9 cellular contexts compared by ENCODE assay signal in the genomic region with DNA sequence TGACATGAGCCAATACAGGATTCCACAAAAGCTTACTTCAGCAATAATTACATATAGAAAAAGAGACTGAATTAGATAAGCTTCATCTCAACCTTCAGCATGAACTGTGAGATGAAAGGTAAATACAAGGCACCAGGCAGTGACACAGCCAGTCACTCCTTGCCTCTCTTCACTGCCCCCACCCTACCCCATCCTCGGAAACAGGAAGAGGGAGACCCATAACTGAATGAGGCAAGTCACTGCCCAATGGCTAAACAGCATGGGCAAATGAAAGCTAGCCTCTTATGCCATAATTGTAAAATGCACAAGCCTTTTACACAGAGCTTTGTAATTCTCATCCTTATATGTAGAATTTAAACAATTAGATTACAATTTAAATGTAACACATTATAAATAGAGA.
A peak's percentile ranks its signal among the peaks of the same experiment; 100 is the strongest.
DNase-seq lines count a peak whose midpoint lies in the region; ATAC-seq and TF ChIP-seq lines count a peak whose summit lies in the region.
"Had no signal": no experiment of that assay in that cellular context is flagged by ENCODE, and none has a peak within 500 bp of the region (broad histone marks: within the 10 kb centered on the region; RNA-seq: fewer than 3 reads in every experiment).

No MANE protein-coding gene starts in this region.

- peaks cover 26% of the 10 kb centered on the region for H3K36me3 ChIP-seq in RWPE2 (ENCODE audit: low read depth)

- POLR2A ChIA-PET in GM10248 (lab: Yijun Ruan, JAX), result no interaction called here

- CTCF ChIA-PET in activated naive CD4-positive, alpha-beta T cell treated with anti-CD3 and anti-CD28 coated beads, Interleukin-2, amount 10 ng/mL, durations not matched to agents 7 days and 5 days (lab: Charles Lee), result interaction anchor here (0.9 kb wide), 1 partner anchor 107 kb away, joined by 3 read pairs; no protein-coding TSS in a partner anchor
- CTCF ChIA-PET in GM10248 (lab: Yijun Ruan, JAX), result no interaction called here

- H3K27ac Mint-ChIP-seq in activated naive CD4-positive, alpha-beta T cell treated with anti-CD3 and anti-CD28 coated beads, Interleukin-2, amount 10 ng/mL, durations not matched to agents 7 days and 5 days, result peak overlapping the region; percentile 93

- H3K9me3 ChIP-seq in RWPE2 (ENCODE audit: severe bottlenecking), result no peaks in the 10 kb centered on the region
- H3K9me3 ChIP-seq: sigmoid colon had no signal

- peak overlapping the region; percentile 60 for H3K4me3 ChIP-seq in RWPE2 (ENCODE audit: severe bottlenecking)
- peak overlapping the region; percentile 98 for H3K4me3 ChIP-seq in fibroblast of pulmonary artery (replicated peaks; ENCODE audit: low read depth, low read length)

- no peak for ATAC-seq in RWPE2 (ENCODE audit: low read depth)
- ATAC-seq in stimulated activated naive CD8-positive, alpha-beta T cell treated with anti-CD3 and anti-CD28 coated beads, Interleukin-15, Interleukin-2, amounts not matched to agents 100 U/mL and 50 U/mL, for 24 hours, result no peak

- H3K4me1 ChIP-seq in RWPE2 (ENCODE audit: insufficient read depth, poor library complexity, severe bottlenecking), result peaks cover 7% of the 10 kb centered on the region

- peak; percentile 33 for DNase-seq in activated naive CD4-positive, alpha-beta T cell treated with anti-CD3 and anti-CD28 coated beads, Interleukin-2, amount 10 ng/mL, durations not matched to agents 7 days and 5 days
- DNase-seq in activated naive CD4-positive, alpha-beta T cell treated with anti-CD3 and anti-CD28 coated beads, Interleukin-2, amount 50 U/mL, for 16 hours, result no peak
- DNase-seq in RWPE2 (ENCODE audit: low spot score) (no peak), fibroblast of pulmonary artery (ENCODE audit: low read depth) (no peak), HuH-7.5 (ENCODE audit: low spot score) (no peak), GM10248 (ENCODE audit: extremely low spot score) (no peak), NCI-H2107 (lab: John Stamatoyannopoulos, UW) (no peak)
- peak; percentile 13 for DNase-seq in stimulated activated naive CD8-positive, alpha-beta T cell treated with anti-CD3 and anti-CD28 coated beads, Interleukin-15, Interleukin-2, amounts not matched to agents 100 U/mL and 50 U/mL, for 24 hours
- DNase-seq: sigmoid colon had no signal

- no peak overlapping the region for H3K27ac ChIP-seq in RWPE2 (ENCODE audit: poor library complexity, severe bottlenecking)

- TF ChIP-seq CTCF in RWPE2 (IDR thresholded peaks at IDR 0.05; ENCODE audit: poor library complexity, severe bottlenecking) (no peak), fibroblast of pulmonary artery (IDR thresholded peaks at IDR 0.05; ENCODE audit: low read length, missing control alignments) (no peak), GM10248 (IDR thresholded peaks at IDR 0.05; ENCODE audit: control extremely low read depth, extremely low read depth, low read depth, missing control alignments) (no peak)

- peaks cover 50% of the 10 kb centered on the region for H3K36me3 Mint-ChIP-seq in activated naive CD4-positive, alpha-beta T cell treated with anti-CD3 and anti-CD28 coated beads, Interleukin-2, amount 10 ng/mL, durations not matched to agents 7 days and 5 days

- no peaks in the 10 kb centered on the region for H3K27me3 ChIP-seq in RWPE2 (ENCODE audit: insufficient read depth, poor library complexity, severe bottlenecking)
- H3K27me3 ChIP-seq: sigmoid colon had no signal

- H3K9me3 Mint-ChIP-seq in activated naive CD4-positive, alpha-beta T cell treated with anti-CD3 and anti-CD28 coated beads, Interleukin-2, amount 10 ng/mL, durations not matched to agents 7 days and 5 days, result peaks cover 38% of the 10 kb centered on the region

- H3K27me3 Mint-ChIP-seq in activated naive CD4-positive, alpha-beta T cell treated with anti-CD3 and anti-CD28 coated beads, Interleukin-2, amount 10 ng/mL, durations not matched to agents 7 days and 5 days, result no peaks in the 10 kb centered on the region

- peak overlapping the region; percentile 85 for H3K4me3 Mint-ChIP-seq in activated naive CD4-positive, alpha-beta T cell treated with anti-CD3 and anti-CD28 coated beads, Interleukin-2, amount 10 ng/mL, durations not matched to agents 7 days and 5 days

- H3K4me1 Mint-ChIP-seq in activated naive CD4-positive, alpha-beta T cell treated with anti-CD3 and anti-CD28 coated beads, Interleukin-2, amount 10 ng/mL, durations not matched to agents 7 days and 5 days, result peaks cover 34% of the 10 kb centered on the region

Comparison
In these comparisons a context has a peak if more than half of its experiments do, and no peak if none do; other contexts are left out.
1. DNase-seq: peak in activated naive CD4-positive, alpha-beta T cell treated with anti-CD3 and anti-CD28 coated beads, Interleukin-2, amount 10 ng/mL, durations not matched to agents 7 days and 5 days (single experiment) and stimulated activated naive CD8-positive, alpha-beta T cell treated with anti-CD3 and anti-CD28 coated beads, Interleukin-15, Interleukin-2, amounts not matched to agents 100 U/mL and 50 U/mL, for 24 hours (single experiment); none in activated naive CD4-positive, alpha-beta T cell treated with anti-CD3 and anti-CD28 coated beads, Interleukin-2, amount 50 U/mL, for 16 hours (single experiment), RWPE2 (single experiment), fibroblast of pulmonary artery (single experiment), HuH-7.5 (single experiment), GM10248 (single experiment) and NCI-H2107 (single experiment).